Comparison of ENCODE assay signal across 8 cellular contexts in genomic region chr4:77819836-77820679, GRCh38. TPM values are rescaled to one million over a fixed set of nuclear protein-coding genes. Genes with fewer than 3 reads are reported as not detected.
DNase-seq lines count a peak whose midpoint lies in the region; ATAC-seq and TF ChIP-seq lines count a peak whose summit lies in the region.

No MANE protein-coding gene starts in this region.

- peaks cover 36% of the 10 kb centered on the region for H4K20me1 ChIP-seq in BLaER1

- intact Hi-C loops in colonic mucosa (cut with DNase I): loop anchor here (5.0 kb wide), 1 partner anchor 42 kb away; the partner anchor contains the start of gene MRPL1
- intact Hi-C loops in left lung (cut with DNase I): no loop called here

- H3K4me1 ChIP-seq in BLaER1: peaks cover 44% of the 10 kb centered on the region
- H3K4me1 ChIP-seq in colonic mucosa: no peaks in the 10 kb centered on the region
- H3K4me1 ChIP-seq in left lung: peaks cover 12 to 43% of the 10 kb centered on the region in 2 donors

- no peaks in the 10 kb centered on the region for H3K9me3 ChIP-seq in BLaER1
- no peaks in the 10 kb centered on the region for H3K9me3 ChIP-seq in colonic mucosa
- no peaks in the 10 kb centered on the region for H3K9me3 ChIP-seq in left lung

- H3K27ac ChIP-seq in BLaER1: peak overlapping the region; percentile 94
- H3K27ac ChIP-seq in colonic mucosa: peak overlapping the region; percentile 100
- peak overlapping the region; percentile 98 to 99 for H3K27ac ChIP-seq in left lung

- TF ChIP-seq CTCF in colonic mucosa (IDR thresholded peaks at IDR 0.05) (no peak), left lung (IDR thresholded peaks at IDR 0.05) (no peak)

- H3K4me2 ChIP-seq in BLaER1: peak overlapping the region; percentile 84

- H3K36me3 ChIP-seq in BLaER1 (no peaks in the 10 kb centered on the region), colonic mucosa (no peaks in the 10 kb centered on the region), left lung (no peaks in the 10 kb centered on the region)

- DNase-seq in NCI-H510A treated with DMSO at 0.1 percent for 48 hours (lab: John Stamatoyannopoulos, UW): peak; percentile 90
- peak; percentile 97 for DNase-seq in activated CD4-positive, alpha-beta T cell treated with anti-CD3 and anti-CD28 coated beads for 48 hours
- peak; percentile 97 for DNase-seq in colonic mucosa
- peak; percentile 95 to 98 for DNase-seq in left lung
- peak; percentile 93 to 96 for DNase-seq in stimulated activated CD4-positive, alpha-beta T cell treated with anti-CD3 and anti-CD28 coated beads, Interleukin-2, amount 100 ng/mL, for 48 hours

- TF ChIP-seq POLR2A in GM19193 (IDR thresholded peaks at IDR 0.05; ENCODE audit: extremely low read depth, insufficient read depth, insufficient read length): peak; percentile 70

- H3K9ac ChIP-seq in BLaER1 (peak overlapping the region; percentile 95), colonic mucosa (ENCODE audit: low read depth in 2 of 2, low read length in 2 of 2) (peak overlapping the region; percentile 96)

- ATAC-seq in HG03432 (IDR thresholded peaks at IDR 0.05; ENCODE audit: unreplicated experiment): peak; percentile 85
- peak; percentile 91 for ATAC-seq in left lung

- H3K4me3 ChIP-seq in BLaER1 (peak overlapping the region; percentile 95), colonic mucosa (peak overlapping the region; percentile 90), left lung (peak overlapping the region; percentile 67 to 88)

- H3K27me3 ChIP-seq in BLaER1 (no peaks in the 10 kb centered on the region), colonic mucosa (no peaks in the 10 kb centered on the region), left lung (no peaks in the 10 kb centered on the region)

RNA-seq across cellular contexts. Expression of gene CNOT6L, which starts 0.9 kb away (rescaled TPM):
- total RNA-seq in colonic mucosa (10 to 100 TPM; 32.4 to 56.6 TPM), left lung (10 to 100 TPM; 35.9 to 43.5 TPM)

RNA-seq across cellular contexts. Expression of gene MRPL1, which starts 42.6 kb away (rescaled TPM):
- total RNA-seq in colonic mucosa (10 to 100 TPM; 37.2 to 42.3 TPM), left lung (10 to 100 TPM; 19.2 to 30.5 TPM)

Comparison
In these comparisons a context has a peak if more than half of its experiments do, and no peak if none do; other contexts are left out.
1. Peak in every context shown above with its lines: DNase-seq, ATAC-seq, H3K4me3 ChIP-seq and H3K27ac ChIP-seq.